8 cellular contexts compared by ENCODE assay signal in genomic region chr5:14144586-14145355, GRCh38. TPM values are rescaled to one million over a fixed set of nuclear protein-coding genes. Genes with fewer than 3 reads are reported as not detected.
DNase-seq lines count a peak whose midpoint lies in the region; ATAC-seq and TF ChIP-seq lines count a peak whose summit lies in the region.

No MANE protein-coding gene starts in this region.

- H3K36me3 ChIP-seq in Caco-2 (ENCODE audit: control insufficient read depth, insufficient read depth, low read length) (no peaks in the 10 kb centered on the region), tibial artery (no peaks in the 10 kb centered on the region)

- H3K27me3 Mint-ChIP-seq in Caco-2 (ENCODE audit: insufficient read depth, unreplicated experiment) = no peaks in the 10 kb centered on the region
- H3K27me3 Mint-ChIP-seq in activated T-cell treated with anti-CD3 and anti-CD28 coated beads, Interleukin-2, amount 50 U/mL, for 4 hours (ENCODE audit: low read depth) = peaks cover 48% of the 10 kb centered on the region
- H3K27me3 Mint-ChIP-seq in naive thymus-derived CD8-positive, alpha-beta T cell = peaks cover 17 to 37% (median 20%) of the 10 kb centered on the region in 5 donors

- ATAC-seq in GM19328 (IDR thresholded peaks at IDR 0.05; ENCODE audit: unreplicated experiment) (peak; percentile 52), HG03432 (IDR thresholded peaks at IDR 0.05; ENCODE audit: unreplicated experiment) (peak; percentile 58)
- ATAC-seq in activated T-cell treated with anti-CD3 and anti-CD28 coated beads, Interleukin-2, amount 50 U/mL, for 4 hours = peak; percentile 57 to 61
- peak; percentile 50 to 77 for ATAC-seq in naive thymus-derived CD8-positive, alpha-beta T cell

- peak overlapping the region; percentile 85 for H3K27ac Mint-ChIP-seq in Caco-2 (ENCODE audit: unreplicated experiment)
- H3K27ac Mint-ChIP-seq in naive thymus-derived CD8-positive, alpha-beta T cell = peak overlapping the region in 5 of 10 donors; percentile 33 to 85 (median 53)

- BruUV-seq in Caco-2 (replicated peaks; lab: Mats Ljungman, UMichigan) = no TSS peak

- DNase-seq in Caco-2 (peak; percentile 60 to 75), NCI-H748 (lab: John Stamatoyannopoulos, UW; ENCODE audit: unreplicated experiment) (peak; percentile 83), fibroblast of peridontal ligament (ENCODE audit: extremely low read depth) (peak; percentile 38), tibial artery (peak; percentile 61 to 81)
- DNase-seq in activated T-cell treated with anti-CD3 and anti-CD28 coated beads, Interleukin-2, amount 50 U/mL, for 4 hours = peak; percentile 14
- DNase-seq in naive thymus-derived CD8-positive, alpha-beta T cell = peak; percentile 19 to 66 (median 42)

- TF ChIP-seq CTCF in Caco-2 (IDR thresholded peaks at IDR 0.05; ENCODE audit: insufficient read depth in 1 of 2, low read depth in 1 of 2, low read length in 1 of 2, severe bottlenecking in 1 of 2, unreplicated experiment in 1 of 2) = no peak
- no peak for TF ChIP-seq CTCF in tibial artery (IDR thresholded peaks at IDR 0.05)

- intact Hi-C loops in Caco-2 (cut with micrococcal nuclease; ENCODE audit: unreplicated experiment) = loop anchor here (5.0 kb wide), 2 partner anchors 157 to 1002 kb away; no protein-coding TSS in a partner anchor
- intact Hi-C loops in tibial artery (cut with DNase I; ENCODE audit: low total_unique reads) = loop anchor here (5.0 kb wide), 1 partner anchor 118 kb away; no protein-coding TSS in a partner anchor

- H3K4me1 ChIP-seq in Caco-2 (peaks cover 13% of the 10 kb centered on the region; the same call in 1 of the 2 replicates), tibial artery (peaks cover 0 to 59% (median 37%) of the 10 kb centered on the region in 4 donors)

- H3K9me3 ChIP-seq in Caco-2 (no peaks in the 10 kb centered on the region), tibial artery (no peaks in the 10 kb centered on the region)

- H3K27ac ChIP-seq in tibial artery = peak overlapping the region; percentile 93 to 96

- no peaks in the 10 kb centered on the region for H3K9me3 Mint-ChIP-seq in Caco-2 (ENCODE audit: unreplicated experiment)
- no peaks in the 10 kb centered on the region for H3K9me3 Mint-ChIP-seq in activated T-cell treated with anti-CD3 and anti-CD28 coated beads, Interleukin-2, amount 50 U/mL, for 4 hours
- H3K9me3 Mint-ChIP-seq in naive thymus-derived CD8-positive, alpha-beta T cell = no peaks in the 10 kb centered on the region

- H3K36me3 Mint-ChIP-seq in Caco-2 (ENCODE audit: insufficient read depth, unreplicated experiment) = peaks cover 22% of the 10 kb centered on the region
- no peaks in the 10 kb centered on the region for H3K36me3 Mint-ChIP-seq in activated T-cell treated with anti-CD3 and anti-CD28 coated beads, Interleukin-2, amount 50 U/mL, for 4 hours (ENCODE audit: insufficient read depth)
- H3K36me3 Mint-ChIP-seq in naive thymus-derived CD8-positive, alpha-beta T cell = no peaks in the 10 kb centered on the region

- peak overlapping the region; percentile 84 for H3K4me3 Mint-ChIP-seq in Caco-2 (ENCODE audit: unreplicated experiment)
- H3K4me3 Mint-ChIP-seq in activated T-cell treated with anti-CD3 and anti-CD28 coated beads, Interleukin-2, amount 50 U/mL, for 4 hours = peak overlapping the region; percentile 80
- peak overlapping the region; percentile 76 to 89 (median 84) for H3K4me3 Mint-ChIP-seq in naive thymus-derived CD8-positive, alpha-beta T cell

- POLR2A ChIA-PET in Caco-2 (lab: Charles Lee) = interaction anchor here (0.6 kb wide), 1 partner anchor 512 kb away, joined by 3 read pairs; no protein-coding TSS in a partner anchor
- POLR2A ChIA-PET in naive thymus-derived CD8-positive, alpha-beta T cell (lab: Charles Lee) = no interaction called here

- H3K27me3 ChIP-seq in Caco-2 (replicated peaks; ENCODE audit: control insufficient read depth, insufficient read depth, low read length) (no peaks in the 10 kb centered on the region), tibial artery (no peaks in the 10 kb centered on the region)

- H3K4me1 Mint-ChIP-seq in Caco-2 (ENCODE audit: low read depth, unreplicated experiment) = peaks cover 14% of the 10 kb centered on the region
- peaks cover 18% of the 10 kb centered on the region for H3K4me1 Mint-ChIP-seq in activated T-cell treated with anti-CD3 and anti-CD28 coated beads, Interleukin-2, amount 50 U/mL, for 4 hours (ENCODE audit: low read depth)
- H3K4me1 Mint-ChIP-seq in naive thymus-derived CD8-positive, alpha-beta T cell = peaks cover 9 to 26% (median 15%) of the 10 kb centered on the region in 4 donors

- CTCF ChIA-PET in Caco-2 (lab: Charles Lee) = interaction anchor here (1.1 kb wide), 1 partner anchor 125 kb away, joined by 9 read pairs; no protein-coding TSS in a partner anchor

- H3K4me3 ChIP-seq in Caco-2 (ENCODE audit: low read depth, low read length) (peak overlapping the region; percentile 92), tibial artery (peak overlapping the region; percentile 89 to 91)

RNA-seq across cellular contexts. Expression of gene TRIO, which starts 1.6 kb away (rescaled TPM):
- total RNA-seq in Caco-2 (2022) = 92.0 and 98.9 TPM in 2 replicates
- total RNA-seq in activated T-cell treated with anti-CD3 and anti-CD28 coated beads, Interleukin-2, amount 50 U/mL, for 4 hours = 1 to 10 TPM; 4.6 to 6.6 (median 5.7) TPM
- 1 to 10 TPM; 6.8 to 8.3 TPM for total RNA-seq in naive thymus-derived CD8-positive, alpha-beta T cell
- 1 to 10 TPM in 1 of 3 donors, under 1 TPM in 1, not detected in 1; 0.69 to 1.2 TPM for polyA plus RNA-seq in naive thymus-derived CD8-positive, alpha-beta T cell

Comparison
In these comparisons a context has a peak if more than half of its experiments do, and no peak if none do; other contexts are left out.
1. Peak in every context shown above with its lines: DNase-seq, ATAC-seq, H3K4me3 ChIP-seq and H3K27ac ChIP-seq.
2. DNase-seq: peak in every context shown above with its lines; median percentile 83 in NCI-H748; 71 in tibial artery; 68 in Caco-2; 42 in naive thymus-derived CD8-positive, alpha-beta T cell; 38 in fibroblast of peridontal ligament; 14 in activated T-cell treated with anti-CD3 and anti-CD28 coated beads, Interleukin-2, amount 50 U/mL, for 4 hours.
3. RNA of gene TRIO, which starts 1.6 kb away (total RNA-seq): 92.0 to 98.9 TPM in Caco-2; 6.8 to 8.3 TPM in naive thymus-derived CD8-positive, alpha-beta T cell and 4.6 to 6.6 TPM in activated T-cell treated with anti-CD3 and anti-CD28 coated beads, Interleukin-2, amount 50 U/mL, for 4 hours; every median in the first group is over 10 times any median in the second.